In genomic region chr6:52514514-52514913, GRCh38 we compare ENCODE assay signal across 9 cellular contexts.
DNase-seq lines count a peak whose midpoint lies in the region; ATAC-seq, FAIRE-seq and TF ChIP-seq lines count a peak whose summit lies in the region.
"Had no signal": no experiment of that assay in that cellular context is flagged by ENCODE, and none has a peak within 500 bp of the region (broad histone marks: within the 10 kb centered on the region; RNA-seq: fewer than 3 reads in every experiment).

No MANE protein-coding gene starts in this region.

- H3K27me3 Mint-ChIP-seq in activated CD8-positive, alpha-beta T cell treated with anti-CD3 and anti-CD28 coated beads for 36 hours, result no peaks in the 10 kb centered on the region
- no peaks in the 10 kb centered on the region for H3K27me3 Mint-ChIP-seq in activated CD8-positive, alpha-beta T cell treated with anti-CD3 and anti-CD28 coated beads, Interleukin-2, amount 10 ng/mL, durations not matched to agents 7 days and 5 days (ENCODE audit: low read depth)
- H3K27me3 Mint-ChIP-seq in activated T-cell treated with anti-CD3 and anti-CD28 coated beads, Interleukin-2, amount 50 U/mL, for 24 hours, result no peaks in the 10 kb centered on the region

- no peaks in the 10 kb centered on the region for H3K9me3 ChIP-seq in kidney (ENCODE audit: control insufficient read depth in 1 of 2, low read length in 2 of 2)
- H3K9me3 ChIP-seq in tibial nerve, result no peaks in the 10 kb centered on the region

- DNase-seq in activated CD8-positive, alpha-beta T cell treated with anti-CD3 and anti-CD28 coated beads for 36 hours, result peak; percentile 53
- no peak for DNase-seq in activated CD8-positive, alpha-beta T cell treated with anti-CD3 and anti-CD28 coated beads, Interleukin-2, amount 10 ng/mL, durations not matched to agents 7 days and 5 days
- DNase-seq in astrocyte of the spinal cord (ENCODE audit: low read depth, low spot score), result peak; percentile 58
- DNase-seq in kidney, result peak; percentile 61
- peak; percentile 42 to 77 for DNase-seq in tibial nerve (ENCODE audit: low spot score in 2 of 2)
- DNase-seq in activated T-cell treated with anti-CD3 and anti-CD28 coated beads, Interleukin-2, amount 50 U/mL, for 24 hours, result no peak

- H3K27ac ChIP-seq in kidney (ENCODE audit: low read depth in 2 of 2, low read length in 2 of 2) (no peak overlapping the region), tibial nerve (peak overlapping the region; percentile 29 to 97 (median 70))
- H3K27ac ChIP-seq: VCaP had no signal

- no peak overlapping the region for H3K4me3 Mint-ChIP-seq in activated CD8-positive, alpha-beta T cell treated with anti-CD3 and anti-CD28 coated beads for 36 hours
- no peak overlapping the region for H3K4me3 Mint-ChIP-seq in activated CD8-positive, alpha-beta T cell treated with anti-CD3 and anti-CD28 coated beads, Interleukin-2, amount 10 ng/mL, durations not matched to agents 7 days and 5 days
- no peak overlapping the region for H3K4me3 Mint-ChIP-seq in activated T-cell treated with anti-CD3 and anti-CD28 coated beads, Interleukin-2, amount 50 U/mL, for 24 hours

- H3K4me1 ChIP-seq in kidney (ENCODE audit: control insufficient read depth in 1 of 2, insufficient read depth in 1 of 2, low read depth in 1 of 2, low read length in 2 of 2) (peaks cover 0 to 15% of the 10 kb centered on the region in 2 donors), tibial nerve (peaks cover 3 to 98% (median 61%) of the 10 kb centered on the region in 4 donors)

- intact Hi-C loops in activated CD8-positive, alpha-beta T cell treated with anti-CD3 and anti-CD28 coated beads for 36 hours (cut with micrococcal nuclease), result no loop called here
- intact Hi-C loops in kidney (cut with DNase I), result no loop called here

- H3K9ac ChIP-seq in kidney (ENCODE audit: low read length in 2 of 2), result no peak overlapping the region

- no peak overlapping the region for H3K27ac Mint-ChIP-seq in activated CD8-positive, alpha-beta T cell treated with anti-CD3 and anti-CD28 coated beads for 36 hours
- H3K27ac Mint-ChIP-seq in activated CD8-positive, alpha-beta T cell treated with anti-CD3 and anti-CD28 coated beads, Interleukin-2, amount 10 ng/mL, durations not matched to agents 7 days and 5 days, result no peak overlapping the region
- no peak overlapping the region for H3K27ac Mint-ChIP-seq in activated T-cell treated with anti-CD3 and anti-CD28 coated beads, Interleukin-2, amount 50 U/mL, for 24 hours

- in situ Hi-C loops in astrocyte of the spinal cord (cut with HindIII; ENCODE audit: low sequenced_read_pairs), result no loop called here

- peaks cover 3% of the 10 kb centered on the region for H3K36me3 Mint-ChIP-seq in activated CD8-positive, alpha-beta T cell treated with anti-CD3 and anti-CD28 coated beads for 36 hours (ENCODE audit: low read depth)
- no peaks in the 10 kb centered on the region for H3K36me3 Mint-ChIP-seq in activated CD8-positive, alpha-beta T cell treated with anti-CD3 and anti-CD28 coated beads, Interleukin-2, amount 10 ng/mL, durations not matched to agents 7 days and 5 days (ENCODE audit: low read depth)
- H3K36me3 Mint-ChIP-seq in activated T-cell treated with anti-CD3 and anti-CD28 coated beads, Interleukin-2, amount 50 U/mL, for 24 hours (ENCODE audit: low read depth), result peaks cover 56% of the 10 kb centered on the region

- H3K9me3 Mint-ChIP-seq in activated CD8-positive, alpha-beta T cell treated with anti-CD3 and anti-CD28 coated beads for 36 hours, result no peaks in the 10 kb centered on the region
- H3K9me3 Mint-ChIP-seq in activated CD8-positive, alpha-beta T cell treated with anti-CD3 and anti-CD28 coated beads, Interleukin-2, amount 10 ng/mL, durations not matched to agents 7 days and 5 days (ENCODE audit: insufficient read depth), result no peaks in the 10 kb centered on the region
- H3K9me3 Mint-ChIP-seq in activated T-cell treated with anti-CD3 and anti-CD28 coated beads, Interleukin-2, amount 50 U/mL, for 24 hours, result no peaks in the 10 kb centered on the region

- peaks cover 13% of the 10 kb centered on the region for H3K4me1 Mint-ChIP-seq in activated CD8-positive, alpha-beta T cell treated with anti-CD3 and anti-CD28 coated beads for 36 hours (ENCODE audit: low read depth)
- peaks cover 5% of the 10 kb centered on the region for H3K4me1 Mint-ChIP-seq in activated CD8-positive, alpha-beta T cell treated with anti-CD3 and anti-CD28 coated beads, Interleukin-2, amount 10 ng/mL, durations not matched to agents 7 days and 5 days (ENCODE audit: low read depth)
- H3K4me1 Mint-ChIP-seq in activated T-cell treated with anti-CD3 and anti-CD28 coated beads, Interleukin-2, amount 50 U/mL, for 24 hours (ENCODE audit: low read depth), result peaks cover 11% of the 10 kb centered on the region

- ATAC-seq in activated CD8-positive, alpha-beta T cell treated with anti-CD3 and anti-CD28 coated beads for 36 hours, result peak; percentile 45
- no peak for ATAC-seq in activated CD8-positive, alpha-beta T cell treated with anti-CD3 and anti-CD28 coated beads, Interleukin-2, amount 10 ng/mL, durations not matched to agents 7 days and 5 days
- ATAC-seq in HG03432 (IDR thresholded peaks at IDR 0.05; ENCODE audit: unreplicated experiment), result no peak
- no peak for ATAC-seq in GM21528 (IDR thresholded peaks at IDR 0.05; ENCODE audit: low FRiP score, unreplicated experiment)

- H3K4me3 ChIP-seq in astrocyte of the spinal cord (ENCODE audit: low read depth, low read length) (no peak overlapping the region), kidney (ENCODE audit: low read length in 2 of 2) (no peak overlapping the region), tibial nerve (no peak overlapping the region)

- H3K27me3 ChIP-seq in tibial nerve, result no peaks in the 10 kb centered on the region

- POLR2A ChIA-PET in activated CD8-positive, alpha-beta T cell treated with anti-CD3 and anti-CD28 coated beads for 36 hours (lab: Charles Lee), result interaction anchor here (1.4 kb wide), 1 partner anchor 21 kb away, joined by 4 read pairs; no protein-coding TSS in a partner anchor
- POLR2A ChIA-PET in activated CD8-positive, alpha-beta T cell treated with anti-CD3 and anti-CD28 coated beads, Interleukin-2, amount 10 ng/mL, durations not matched to agents 7 days and 5 days (lab: Charles Lee), result no interaction called here

- CTCF ChIA-PET in activated CD8-positive, alpha-beta T cell treated with anti-CD3 and anti-CD28 coated beads for 36 hours (lab: Charles Lee), result interaction anchor here (1.0 kb wide), 1 partner anchor 138 kb away, joined by 3 read pairs; no protein-coding TSS in a partner anchor
- CTCF ChIA-PET in activated CD8-positive, alpha-beta T cell treated with anti-CD3 and anti-CD28 coated beads, Interleukin-2, amount 10 ng/mL, durations not matched to agents 7 days and 5 days (lab: Charles Lee), result no interaction called here

- WGBS in tibial nerve, 2 donors, result 37 to 39% methylated on average over 7 of the region's 7 CpGs

- peak in 1 of 2 donors; percentile 93 for TF ChIP-seq EP300 in tibial nerve (IDR thresholded peaks at IDR 0.05)

- no peak for FAIRE-seq in kidney (lab: Jason Lieb, UNC)

- TF ChIP-seq CTCF in activated CD8-positive, alpha-beta T cell treated with anti-CD3 and anti-CD28 coated beads for 36 hours (IDR thresholded peaks at IDR 0.05), result no peak
- no peak for TF ChIP-seq CTCF in astrocyte of the spinal cord (IDR thresholded peaks at IDR 0.05; ENCODE audit: low read depth, low read length)
- TF ChIP-seq CTCF in kidney (IDR thresholded peaks at IDR 0.05; ENCODE audit: borderline replicate concordance, extremely low read depth, insufficient read depth), result no peak
- TF ChIP-seq CTCF in tibial nerve (IDR thresholded peaks at IDR 0.05), result no peak

- H3K36me3 ChIP-seq in kidney (ENCODE audit: control insufficient read depth in 1 of 2, insufficient read depth in 2 of 2, low read length in 2 of 2), result peaks cover 2 to 14% of the 10 kb centered on the region in 2 donors
- peaks cover 0 to 15% (median 0%) of the 10 kb centered on the region in 3 donors for H3K36me3 ChIP-seq in tibial nerve

- no peak for TF ChIP-seq POLR2A in tibial nerve (IDR thresholded peaks at IDR 0.05)

Comparison
In these comparisons a context has a peak if more than half of its experiments do, and no peak if none do; other contexts are left out.
1. DNase-seq: peak in activated CD8-positive, alpha-beta T cell treated with anti-CD3 and anti-CD28 coated beads for 36 hours (single experiment), astrocyte of the spinal cord (single experiment), kidney (single experiment) and tibial nerve (2 of 2); none in activated CD8-positive, alpha-beta T cell treated with anti-CD3 and anti-CD28 coated beads, Interleukin-2, amount 10 ng/mL, durations not matched to agents 7 days and 5 days (single experiment) and activated T-cell treated with anti-CD3 and anti-CD28 coated beads, Interleukin-2, amount 50 U/mL, for 24 hours (single experiment).
2. H3K27ac ChIP-seq: peak in tibial nerve (4 of 4); none in kidney (0 of 2).